18 cellular contexts compared by ENCODE assay signal in the genomic region with DNA sequence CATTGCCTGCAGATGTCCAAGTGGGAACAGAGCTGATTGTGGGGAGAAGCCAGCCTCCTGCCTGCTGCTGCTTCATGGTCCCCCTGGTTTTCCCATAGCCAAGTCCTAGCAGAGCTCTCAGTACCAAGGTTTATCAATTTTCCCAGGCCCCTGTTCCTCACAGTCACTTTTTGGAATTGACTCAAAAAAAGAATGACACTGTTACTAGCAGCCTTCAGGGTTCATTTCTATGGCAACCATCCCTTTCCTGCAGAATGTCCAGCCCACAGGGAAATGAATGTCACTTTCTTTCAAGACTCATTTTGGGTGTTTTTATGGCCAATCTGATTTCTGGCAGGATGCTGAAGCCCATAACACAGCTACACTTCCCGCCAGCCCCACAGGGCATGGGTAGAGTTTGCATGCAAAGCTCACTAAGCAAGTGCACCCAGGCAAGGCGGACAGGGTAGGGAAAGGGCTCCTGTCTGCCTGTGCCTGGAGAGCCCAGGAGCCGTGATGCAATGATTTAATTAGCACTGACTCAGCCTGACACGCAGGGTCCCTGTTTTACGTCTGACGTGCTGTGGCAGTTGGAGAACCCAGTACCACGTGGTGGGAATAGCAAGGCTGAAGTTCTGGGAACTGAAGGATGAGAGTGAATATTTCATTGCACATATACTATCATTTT. TPM values are rescaled to one million over a fixed set of nuclear protein-coding genes. Genes with fewer than 3 reads are reported as not detected.
A peak's percentile ranks its signal among the peaks of the same experiment; 100 is the strongest.
DNase-seq lines count a peak whose midpoint lies in the region; TF ChIP-seq lines count a peak whose summit lies in the region.
"Had no signal": no experiment of that assay in that cellular context is flagged by ENCODE, and none has a peak within 500 bp of the region (broad histone marks: within the 10 kb centered on the region; RNA-seq: fewer than 3 reads in every experiment).

No MANE protein-coding gene starts in this region.

- peak overlapping the region; percentile 50 for H3K4me3 ChIP-seq in BE2C (ENCODE audit: low read depth, low read length)
- H3K4me3 ChIP-seq in NB4 (ENCODE audit: low read depth, low read length), result no peak overlapping the region
- no peak overlapping the region for H3K4me3 ChIP-seq in epithelial cell of esophagus (ENCODE audit: low read length)
- H3K4me3 ChIP-seq: cardiac muscle cell, PC-9, prostate gland had no signal

- in situ Hi-C loops in G401 (cut with HindIII; ENCODE audit: low sequenced_read_pairs), result no loop called here

- peaks cover 26% of the 10 kb centered on the region for H3K36me3 ChIP-seq in BE2C
- H3K36me3 ChIP-seq: cardiac muscle cell, prostate gland had no signal

- H3K36me3 Mint-ChIP-seq in activated T-cell treated with anti-CD3 and anti-CD28 coated beads, Interleukin-2, amount 50 U/mL, for 24 hours (ENCODE audit: low read depth), result no peaks in the 10 kb centered on the region
- H3K36me3 Mint-ChIP-seq: stimulated activated memory B cell treated with anti-CD40 and anti-IgM and Interleukin-4, amounts not matched to agents 10 μg/mL and 1 μg/mL and 100 μg/mL, for 72 hours had no signal

- DNase-seq in BE2C, result peak; percentile 91
- DNase-seq in NB4 (ENCODE audit: low read depth), result peak; percentile 30
- peak; percentile 24 for DNase-seq in epithelial cell of esophagus (ENCODE audit: low read depth)
- DNase-seq in medulla oblongata (ENCODE audit: extremely low spot score), result peak; percentile 39
- no peak for DNase-seq in G401 (ENCODE audit: low spot score)
- no peak for DNase-seq in activated T-cell treated with anti-CD3 and anti-CD28 coated beads, Interleukin-2, amount 50 U/mL, for 24 hours
- DNase-seq in NCI-H128 (lab: John Stamatoyannopoulos, UW; ENCODE audit: unreplicated experiment), result no peak
- no peak for DNase-seq in Kasumi-1 (lab: John Stamatoyannopoulos, UW)
- DNase-seq: activated CD4-positive, alpha-beta T cell treated with anti-CD3 and anti-CD28 coated beads, Interleukin-2, amount 50 U/mL, for 4 hours; activated effector memory CD4-positive, alpha-beta T cell treated with Interleukin-2 at 50 U/mL for 16 hours; midbrain; MV-4-11; PC-9; stimulated activated CD4-positive, alpha-beta T cell treated with anti-CD3 and anti-CD28 coated beads, Interleukin-4, amount 100 ng/mL, for 1 hour; T1000 had no signal

- TF ChIP-seq CTCF in BE2C (IDR thresholded peaks at IDR 0.05; ENCODE audit: low read depth, low read length) (0 out of 2 replicates have a peak, but pooled peaks have one; percentile 3), NB4 (IDR thresholded peaks at IDR 0.05; ENCODE audit: low read depth, low read length) (no peak), epithelial cell of esophagus (IDR thresholded peaks at IDR 0.05; ENCODE audit: insufficient read depth, low read depth, low read length, missing control alignments) (no peak)

- H3K27me3 Mint-ChIP-seq in activated T-cell treated with anti-CD3 and anti-CD28 coated beads, Interleukin-2, amount 50 U/mL, for 24 hours, result peaks cover 38% of the 10 kb centered on the region
- H3K27me3 Mint-ChIP-seq: stimulated activated memory B cell treated with anti-CD40 and anti-IgM and Interleukin-4, amounts not matched to agents 10 μg/mL and 1 μg/mL and 100 μg/mL, for 72 hours had no signal

- H3K9me3 ChIP-seq in BE2C, result no peaks in the 10 kb centered on the region
- H3K9me3 ChIP-seq: prostate gland had no signal

- H3K4me1 ChIP-seq in BE2C, result peaks cover 26% of the 10 kb centered on the region
- H3K4me1 ChIP-seq: prostate gland had no signal

- no peaks in the 10 kb centered on the region for H3K9me3 Mint-ChIP-seq in activated T-cell treated with anti-CD3 and anti-CD28 coated beads, Interleukin-2, amount 50 U/mL, for 24 hours
- H3K9me3 Mint-ChIP-seq: stimulated activated memory B cell treated with anti-CD40 and anti-IgM and Interleukin-4, amounts not matched to agents 10 μg/mL and 1 μg/mL and 100 μg/mL, for 72 hours had no signal

- no peaks in the 10 kb centered on the region for H3K27me3 ChIP-seq in BE2C
- H3K27me3 ChIP-seq: cardiac muscle cell had no signal

- peaks cover 1% of the 10 kb centered on the region for H3K4me1 Mint-ChIP-seq in activated T-cell treated with anti-CD3 and anti-CD28 coated beads, Interleukin-2, amount 50 U/mL, for 24 hours (ENCODE audit: low read depth)

- no peak overlapping the region for H3K27ac Mint-ChIP-seq in activated T-cell treated with anti-CD3 and anti-CD28 coated beads, Interleukin-2, amount 50 U/mL, for 24 hours
- H3K27ac Mint-ChIP-seq: stimulated activated memory B cell treated with anti-CD40 and anti-IgM and Interleukin-4, amounts not matched to agents 10 μg/mL and 1 μg/mL and 100 μg/mL, for 72 hours had no signal

- no peak for TF ChIP-seq POLR2A in NB4 (IDR thresholded peaks at IDR 0.05; ENCODE audit: extremely low read depth, insufficient read length)

- no peak overlapping the region for H3K4me3 Mint-ChIP-seq in activated T-cell treated with anti-CD3 and anti-CD28 coated beads, Interleukin-2, amount 50 U/mL, for 24 hours
- H3K4me3 Mint-ChIP-seq: stimulated activated memory B cell treated with anti-CD40 and anti-IgM and Interleukin-4, amounts not matched to agents 10 μg/mL and 1 μg/mL and 100 μg/mL, for 72 hours had no signal

RNA-seq across cellular contexts. Expression of gene GPAM, which starts 26.1 kb away (rescaled TPM):
- polyA plus RNA-seq in BE2C (2012; ENCODE audit: insufficient read depth, insufficient read length, low read depth), result 16.0 TPM
- total RNA-seq in G401 (2014; rRNA removed; shearing (Covaris generic)), result 11.1 and 18.1 TPM in 2 replicates

Comparison
In these comparisons a context has a peak if more than half of its experiments do, and no peak if none do; other contexts are left out.
1. DNase-seq: peak in BE2C (single experiment), NB4 (single experiment), epithelial cell of esophagus (single experiment) and medulla oblongata (single experiment); none in G401 (single experiment), activated T-cell treated with anti-CD3 and anti-CD28 coated beads, Interleukin-2, amount 50 U/mL, for 24 hours (single experiment), NCI-H128 (single experiment) and Kasumi-1 (0 of 2).